ENCODE assay signal across 17 cellular contexts in the genomic region with DNA sequence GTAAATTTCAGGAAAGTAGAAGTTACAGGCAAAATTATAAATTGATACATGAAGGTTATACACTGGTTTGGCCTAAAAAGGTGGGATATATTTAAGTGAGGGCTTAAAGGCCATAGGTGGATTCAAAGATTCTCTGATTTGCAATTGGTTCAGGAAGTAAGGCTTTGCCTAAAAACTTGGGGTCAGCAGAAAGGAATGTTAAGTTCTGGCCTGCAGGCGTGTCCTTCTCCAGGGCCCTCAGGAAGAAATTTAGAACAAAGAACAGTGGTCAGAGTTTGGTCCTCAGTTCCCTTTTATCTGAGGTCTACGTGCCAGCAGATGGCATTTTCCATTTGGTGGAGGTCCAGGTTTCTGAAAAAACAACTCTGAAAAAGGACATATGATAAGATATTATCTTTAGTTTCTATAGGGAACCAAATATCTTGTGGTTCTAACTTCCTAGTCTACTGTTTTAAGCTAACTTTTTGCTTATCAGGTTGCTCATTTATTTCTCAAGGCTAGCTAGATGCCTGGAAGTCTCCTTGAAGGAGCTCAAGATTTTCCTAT. TPM values are rescaled to one million over a fixed set of nuclear protein-coding genes. Genes with fewer than 3 reads are reported as not detected.
"Had no signal": no experiment of that assay in that cellular context is flagged by ENCODE, and none has a peak within 500 bp of the region (broad histone marks: within the 10 kb centered on the region; RNA-seq: fewer than 3 reads in every experiment).

No MANE protein-coding gene starts in this region.

- H3K9me3 ChIP-seq: psoas muscle, upper lobe of right lung had no signal

- H3K4me1 Mint-ChIP-seq: activated naive CD8-positive, alpha-beta T cell treated with anti-CD3 and anti-CD28 coated beads, Interleukin-2, amount 50 U/mL, for 24 hours had no signal

- DNase-seq: activated CD4-positive, alpha-beta T cell treated with anti-CD3 and anti-CD28 coated beads for 48 hours; activated naive CD4-positive, alpha-beta T cell treated with Interleukin-2 at 50 U/mL for 16 hours; activated naive CD8-positive, alpha-beta T cell treated with anti-CD3 and anti-CD28 coated beads, Interleukin-2, amount 50 U/mL, for 24 hours; foreskin keratinocyte; heart right ventricle; islet precursor cell; occipital lobe; psoas muscle; sigmoid colon; stimulated activated CD4-positive, alpha-beta T cell treated with anti-CD3 and anti-CD28 coated beads, Interleukin-12 subunit alpha, Interleukin-12 subunit beta, amount 100 ng/mL, for 4 hours; stimulated activated naive CD8-positive, alpha-beta T cell treated with anti-CD3 and anti-CD28 coated beads, Interleukin-15, Interleukin-2, amounts not matched to agents 100 U/mL and 50 U/mL, for 24 hours; T-helper 9 cell; upper lobe of right lung had no signal

- H3K36me3 Mint-ChIP-seq: natural killer cell treated with Interleukin-12 subunit alpha and Interleukin-12 subunit beta and Interleukin-15 and Interleukin-18, amount 100 ng/mL, for 72 hours; WTC11 had no signal

- H3K9me3 Mint-ChIP-seq: activated naive CD8-positive, alpha-beta T cell treated with anti-CD3 and anti-CD28 coated beads, Interleukin-2, amount 50 U/mL, for 24 hours; activated T-helper 1 cell treated with anti-CD3 and anti-CD28 coated beads, Interleukin-12 subunit alpha, Interleukin-12 subunit beta, Interleukin-2, Interleukin-4 antibody, amounts not matched to agents 30 ng/mL and 10 ng/mL and 1 ng/mL, durations not matched to agents 14 hours and 24 hours and 36 hours; natural killer cell treated with Interleukin-12 subunit alpha and Interleukin-12 subunit beta and Interleukin-15 and Interleukin-18, amount 100 ng/mL, for 72 hours; WTC11 had no signal

- H3K4me3 Mint-ChIP-seq: activated naive CD8-positive, alpha-beta T cell treated with anti-CD3 and anti-CD28 coated beads, Interleukin-2, amount 50 U/mL, for 24 hours; activated T-helper 1 cell treated with anti-CD3 and anti-CD28 coated beads, Interleukin-12 subunit alpha, Interleukin-12 subunit beta, Interleukin-2, Interleukin-4 antibody, amounts not matched to agents 30 ng/mL and 10 ng/mL and 1 ng/mL, durations not matched to agents 14 hours and 24 hours and 36 hours; natural killer cell treated with Interleukin-12 subunit alpha and Interleukin-12 subunit beta and Interleukin-15 and Interleukin-18, amount 100 ng/mL, for 72 hours; WTC11 had no signal

- ATAC-seq: activated naive CD8-positive, alpha-beta T cell treated with anti-CD3 and anti-CD28 coated beads, Interleukin-2, amount 50 U/mL, for 24 hours; foreskin keratinocyte; heart right ventricle; left lobe of liver; natural killer cell treated with Interleukin-12 subunit alpha and Interleukin-12 subunit beta and Interleukin-15 and Interleukin-18, amount 100 ng/mL, for 72 hours; psoas muscle; stimulated activated naive CD8-positive, alpha-beta T cell treated with anti-CD3 and anti-CD28 coated beads, Interleukin-15, Interleukin-2, amounts not matched to agents 100 U/mL and 50 U/mL, for 24 hours; upper lobe of right lung; WTC11 had no signal

- H3K27ac ChIP-seq: foreskin keratinocyte, heart right ventricle, psoas muscle, sigmoid colon, upper lobe of right lung had no signal

- H3K36me3 ChIP-seq: heart right ventricle, sigmoid colon, upper lobe of right lung had no signal

- H3K4me1 ChIP-seq: foreskin keratinocyte, heart right ventricle, psoas muscle, sigmoid colon, upper lobe of right lung had no signal

- H3K4me3 ChIP-seq: heart right ventricle, psoas muscle, sigmoid colon, upper lobe of right lung had no signal

- H3K27me3 ChIP-seq: sigmoid colon, upper lobe of right lung had no signal

- H3K27ac Mint-ChIP-seq: activated naive CD8-positive, alpha-beta T cell treated with anti-CD3 and anti-CD28 coated beads, Interleukin-2, amount 50 U/mL, for 24 hours; activated T-helper 1 cell treated with anti-CD3 and anti-CD28 coated beads, Interleukin-12 subunit alpha, Interleukin-12 subunit beta, Interleukin-2, Interleukin-4 antibody, amounts not matched to agents 30 ng/mL and 10 ng/mL and 1 ng/mL, durations not matched to agents 14 hours and 24 hours and 36 hours; natural killer cell treated with Interleukin-12 subunit alpha and Interleukin-12 subunit beta and Interleukin-15 and Interleukin-18, amount 100 ng/mL, for 72 hours; WTC11 had no signal

RNA-seq across cellular contexts. Expression of a gene that starts 40.5 kb away (rescaled TPM):
- total RNA-seq: foreskin keratinocyte had no signal
- polyA plus RNA-seq: foreskin keratinocyte had no signal
